Comparison of ENCODE assay signal across 24 cellular contexts in genomic region chr2:241351640-241352031, GRCh38. TPM values are rescaled to one million over a fixed set of nuclear protein-coding genes. Genes with fewer than 3 reads are reported as not detected.
DNase-seq lines count a peak whose midpoint lies in the region; ATAC-seq, FAIRE-seq and TF ChIP-seq lines count a peak whose summit lies in the region.
"Had no signal": no experiment of that assay in that cellular context is flagged by ENCODE, and none has a peak within 500 bp of the region (broad histone marks: within the 10 kb centered on the region; RNA-seq: fewer than 3 reads in every experiment).

No MANE protein-coding gene starts in this region.

- peaks cover 7% of the 10 kb centered on the region; the same call in 1 of the 2 replicates for H3K4me1 ChIP-seq in GM23248 (ENCODE audit: insufficient read depth)
- peaks cover 0 to 5% of the 10 kb centered on the region in 2 donors for H3K4me1 ChIP-seq in small intestine (ENCODE audit: control insufficient read depth in 2 of 2, insufficient read depth in 1 of 2, low read depth in 1 of 2, low read length in 1 of 2)
- H3K4me1 ChIP-seq in ovary (ENCODE audit: insufficient read depth): peaks cover 3% of the 10 kb centered on the region
- H3K4me1 ChIP-seq in right atrium auricular region: peaks cover 0 to 7% of the 10 kb centered on the region in 2 donors

- H2AFZ ChIP-seq in GM23248: no peak overlapping the region

- H3K27ac Mint-ChIP-seq in activated T-helper 17 cell treated with anti-CD3 and anti-CD28 coated beads, Interleukin-2, amount 50 U/mL, for 72 hours: peak overlapping the region; percentile 63
- H3K27ac Mint-ChIP-seq: activated naive CD8-positive, alpha-beta T cell treated with anti-CD3 and anti-CD28 coated beads, Interleukin-2, amount 10 ng/mL, durations not matched to agents 7 days and 5 days; dendritic cell treated with granulocyte-macrophage colony-stimulating factor and Interleukin-4, amounts not matched to agents 40 ng/mL and 50 ng/mL, for 4 days had no signal

- no peak for ATAC-seq in activated T-helper 17 cell treated with anti-CD3 and anti-CD28 coated beads, Interleukin-2, amount 50 U/mL, for 72 hours (replicated peaks)
- ATAC-seq in left colon: peak; percentile 20
- ATAC-seq: activated CD8-positive, alpha-beta T cell treated with anti-CD3 and anti-CD28 coated beads for 36 hours; left cardiac atrium; sciatic nerve; stimulated activated memory B cell treated with anti-CD40 and anti-IgM and Interleukin-4, amounts not matched to agents 10 μg/mL and 1 μg/mL and 100 μg/mL, for 72 hours had no signal

- DNase-seq in GM23248 (no peak), left colon (no peak), small intestine (peak; percentile 77), ovary (no peak), right atrium auricular region (ENCODE audit: low spot score) (no peak), DMS114 treated with DMSO at 0.1 percent for 48 hours (lab: John Stamatoyannopoulos, UW; ENCODE audit: unreplicated experiment) (no peak)
- DNase-seq: activated B cell treated with CpG ODN at 0.5 μM for 24 hours; activated CD8-positive, alpha-beta T cell treated with anti-CD3 and anti-CD28 coated beads for 36 hours; activated naive CD8-positive, alpha-beta T cell treated with anti-CD3 and anti-CD28 coated beads, Interleukin-2, amount 10 ng/mL, durations not matched to agents 7 days and 5 days; activated T-cell treated with anti-CD3 and anti-CD28 coated beads, Interleukin-2, amount 50 U/mL, for 48 hours; COR-L47; foreskin melanocyte; left cardiac atrium; NCI-H146; NCI-H2171 treated with DMSO at 0.1 percent for 48 hours; NCI-H774; nucleus accumbens; SHP77 had no signal

- H3K9me3 ChIP-seq in GM23248 (ENCODE audit: low read depth) (no peaks in the 10 kb centered on the region), small intestine (ENCODE audit: control insufficient read depth, low read depth) (no peaks in the 10 kb centered on the region), ovary (no peaks in the 10 kb centered on the region), right atrium auricular region (no peaks in the 10 kb centered on the region)
- H3K9me3 ChIP-seq: thoracic aorta had no signal

- H3K27me3 ChIP-seq in GM23248 (replicated peaks; ENCODE audit: insufficient read depth) (no peaks in the 10 kb centered on the region), small intestine (ENCODE audit: control insufficient read depth in 2 of 2, insufficient read depth in 2 of 2, low read length in 2 of 2) (no peaks in the 10 kb centered on the region), ovary (no peaks in the 10 kb centered on the region), right atrium auricular region (no peaks in the 10 kb centered on the region)

- peaks cover 7% of the 10 kb centered on the region for H3K4me1 Mint-ChIP-seq in activated T-helper 17 cell treated with anti-CD3 and anti-CD28 coated beads, Interleukin-2, amount 50 U/mL, for 72 hours

- H3K27ac ChIP-seq in GM23248 (peak overlapping the region; percentile 0; the same call in 1 of the 2 replicates), small intestine (ENCODE audit: low read depth in 1 of 2, low read length in 1 of 2) (peak overlapping the region; percentile 66 to 70), ovary (no peak overlapping the region), right atrium auricular region (no peak overlapping the region)
- H3K27ac ChIP-seq: thoracic aorta had no signal

- no peak for FAIRE-seq in small intestine (lab: Jason Lieb, UNC)
- FAIRE-seq: GM19239 had no signal

- H3F3A ChIP-seq in GM23248 (ENCODE audit: insufficient read depth): peaks cover 63% of the 10 kb centered on the region

- H3K9me3 Mint-ChIP-seq in activated T-helper 17 cell treated with anti-CD3 and anti-CD28 coated beads, Interleukin-2, amount 50 U/mL, for 72 hours: no peaks in the 10 kb centered on the region
- H3K9me3 Mint-ChIP-seq: activated B cell treated with CpG ODN at 0.5 μM for 24 hours; activated CD8-positive, alpha-beta T cell treated with anti-CD3 and anti-CD28 coated beads for 36 hours; activated naive CD8-positive, alpha-beta T cell treated with anti-CD3 and anti-CD28 coated beads, Interleukin-2, amount 10 ng/mL, durations not matched to agents 7 days and 5 days; dendritic cell treated with granulocyte-macrophage colony-stimulating factor and Interleukin-4, amounts not matched to agents 40 ng/mL and 50 ng/mL, for 4 days; stimulated activated memory B cell treated with anti-CD40 and anti-IgM and Interleukin-4, amounts not matched to agents 10 μg/mL and 1 μg/mL and 100 μg/mL, for 72 hours had no signal

- TF ChIP-seq EP300 in ovary (IDR thresholded peaks at IDR 0.05): no peak

- no peak overlapping the region for H3K4me2 ChIP-seq in GM23248 (ENCODE audit: unreplicated experiment)

- no peak overlapping the region for H3K9ac ChIP-seq in GM23248

- H3K27me3 Mint-ChIP-seq in activated T-helper 17 cell treated with anti-CD3 and anti-CD28 coated beads, Interleukin-2, amount 50 U/mL, for 72 hours: no peaks in the 10 kb centered on the region
- H3K27me3 Mint-ChIP-seq: activated B cell treated with CpG ODN at 0.5 μM for 24 hours; activated CD8-positive, alpha-beta T cell treated with anti-CD3 and anti-CD28 coated beads for 36 hours; activated naive CD8-positive, alpha-beta T cell treated with anti-CD3 and anti-CD28 coated beads, Interleukin-2, amount 10 ng/mL, durations not matched to agents 7 days and 5 days; dendritic cell treated with granulocyte-macrophage colony-stimulating factor and Interleukin-4, amounts not matched to agents 40 ng/mL and 50 ng/mL, for 4 days; stimulated activated memory B cell treated with anti-CD40 and anti-IgM and Interleukin-4, amounts not matched to agents 10 μg/mL and 1 μg/mL and 100 μg/mL, for 72 hours had no signal

- no peak overlapping the region for H3K4me3 Mint-ChIP-seq in activated T-helper 17 cell treated with anti-CD3 and anti-CD28 coated beads, Interleukin-2, amount 50 U/mL, for 72 hours
- H3K4me3 Mint-ChIP-seq: activated B cell treated with CpG ODN at 0.5 μM for 24 hours; activated CD8-positive, alpha-beta T cell treated with anti-CD3 and anti-CD28 coated beads for 36 hours; activated naive CD8-positive, alpha-beta T cell treated with anti-CD3 and anti-CD28 coated beads, Interleukin-2, amount 10 ng/mL, durations not matched to agents 7 days and 5 days; dendritic cell treated with granulocyte-macrophage colony-stimulating factor and Interleukin-4, amounts not matched to agents 40 ng/mL and 50 ng/mL, for 4 days; stimulated activated memory B cell treated with anti-CD40 and anti-IgM and Interleukin-4, amounts not matched to agents 10 μg/mL and 1 μg/mL and 100 μg/mL, for 72 hours had no signal

- H3K36me3 Mint-ChIP-seq in activated T-helper 17 cell treated with anti-CD3 and anti-CD28 coated beads, Interleukin-2, amount 50 U/mL, for 72 hours (ENCODE audit: low read depth): peaks cover 76% of the 10 kb centered on the region

- H3K4me3 ChIP-seq in GM23248: no peak overlapping the region
- no peak overlapping the region for H3K4me3 ChIP-seq in small intestine (ENCODE audit: low read depth in 1 of 2, low read length in 2 of 2)
- no peak overlapping the region for H3K4me3 ChIP-seq in ovary
- H3K4me3 ChIP-seq in right atrium auricular region: no peak overlapping the region
- H3K4me3 ChIP-seq: thoracic aorta had no signal

- no peak for TF ChIP-seq POLR2A in ovary (IDR thresholded peaks at IDR 0.05)

- no peaks in the 10 kb centered on the region for H4K20me1 ChIP-seq in GM23248 (ENCODE audit: insufficient read depth)

- H3K9me2 ChIP-seq in GM23248 (ENCODE audit: insufficient read depth): no peaks in the 10 kb centered on the region

- WGBS in GM23248 (ENCODE audit: low coverage in 1 of 2, low lambda C conversion rate in 2 of 2, missing lambda C conversion rate in 2 of 2), 2 experiments: 31% methylated on average over 3 of the region's 3 CpGs
- WGBS in small intestine, 3 donors: 23 to 56% (median 24%) methylated on average over 3 of the region's 3 CpGs
- WGBS in ovary, 3 donors: 14 to 36% (median 26%) methylated on average over 3 of the region's 3 CpGs

- H3K79me2 ChIP-seq in GM23248 (ENCODE audit: insufficient read depth): peaks cover 14% of the 10 kb centered on the region

- in situ Hi-C loops in GM23248 (cut with MboI): no loop called here

- TF ChIP-seq CTCF in ovary (IDR thresholded peaks at IDR 0.05) (no peak), right atrium auricular region (IDR thresholded peaks at IDR 0.05) (no peak)

- intact Hi-C loops in left colon (cut with DNase I, micrococcal nuclease): no loop called here
- intact Hi-C loops in ovary (cut with DNase I): no loop called here

- H3K36me3 ChIP-seq in GM23248 (ENCODE audit: low read depth) (peaks cover 64% of the 10 kb centered on the region), small intestine (ENCODE audit: control insufficient read depth in 2 of 2, insufficient read depth in 2 of 2, low read length in 2 of 2) (peaks cover 12 to 16% of the 10 kb centered on the region in 2 donors), ovary (no peaks in the 10 kb centered on the region), right atrium auricular region (peaks cover 67% of the 10 kb centered on the region)

RNA-seq across cellular contexts. Expression of gene FARP2, which starts 4.4 kb away (rescaled TPM):
- 39.0 and 45.9 TPM in 2 replicates for total RNA-seq in GM23248 (2014; rRNA removed; shearing (Covaris generic))
- 30.9 and 39.7 TPM in 2 replicates for polyA plus RNA-seq in GM23248 (2016; fragmentation: Nextera tagmentation; extraction: Ambion mirVana)
- total RNA-seq in activated T-helper 17 cell treated with anti-CD3 and anti-CD28 coated beads, Interleukin-2, amount 50 U/mL, for 72 hours: 10 to 100 TPM; 26.1 to 33.1 TPM
- total RNA-seq in left colon: 100 to 1,000 TPM; 126 to 138 TPM
- 10 to 100 TPM; 25.7 to 60.6 (median 38.9) TPM for polyA plus RNA-seq in small intestine
- 10 to 100 TPM; 25.0 to 62.1 (median 40.7) TPM for total RNA-seq in ovary
- 10 to 100 TPM; 13.5 to 27.9 TPM for polyA plus RNA-seq in ovary
- 10 to 100 TPM; 11.1 to 21.5 TPM for total RNA-seq in right atrium auricular region

RNA-seq across cellular contexts. Expression of gene SEPTIN2, which starts 35.9 kb away (rescaled TPM):
- 480 and 499 TPM in 2 replicates for total RNA-seq in GM23248 (2014; rRNA removed; shearing (Covaris generic))
- 512 and 518 TPM in 2 replicates for polyA plus RNA-seq in GM23248 (2016; fragmentation: Nextera tagmentation; extraction: Ambion mirVana)
- 100 to 1,000 TPM; 180 to 230 TPM for total RNA-seq in activated T-helper 17 cell treated with anti-CD3 and anti-CD28 coated beads, Interleukin-2, amount 50 U/mL, for 72 hours
- 100 to 1,000 TPM; 245 to 254 TPM for total RNA-seq in left colon
- polyA plus RNA-seq in small intestine: 100 to 1,000 TPM; 112 to 171 (median 125) TPM
- 100 to 1,000 TPM; 185 to 394 (median 328) TPM for total RNA-seq in ovary
- polyA plus RNA-seq in ovary: 100 to 1,000 TPM; 184 to 403 TPM
- total RNA-seq in right atrium auricular region: 100 to 1,000 TPM; 143 to 193 TPM

RNA-seq across cellular contexts. Expression of gene HDLBP, which starts 36.2 kb away (rescaled TPM):
- total RNA-seq in GM23248 (2014; rRNA removed; shearing (Covaris generic)): 707 and 711 TPM in 2 replicates
- polyA plus RNA-seq in GM23248 (2016; fragmentation: Nextera tagmentation; extraction: Ambion mirVana): 602 and 613 TPM in 2 replicates
- total RNA-seq in activated T-helper 17 cell treated with anti-CD3 and anti-CD28 coated beads, Interleukin-2, amount 50 U/mL, for 72 hours: 100 to 1,000 TPM; 303 to 319 TPM
- 100 to 1,000 TPM; 390 to 417 TPM for total RNA-seq in left colon
- 100 to 1,000 TPM; 136 to 193 (median 150) TPM for polyA plus RNA-seq in small intestine
- 100 to 1,000 TPM; 158 to 424 (median 359) TPM for total RNA-seq in ovary
- polyA plus RNA-seq in ovary: 100 to 1,000 TPM; 145 to 616 TPM
- total RNA-seq in right atrium auricular region: 100 to 1,000 TPM; 274 to 287 TPM

Comparison
In these comparisons a context has a peak if more than half of its experiments do, and no peak if none do; other contexts are left out.
1. H3K27ac ChIP-seq: peak in GM23248 (single experiment) and small intestine (2 of 2); none in ovary (0 of 2) and right atrium auricular region (0 of 2).